ENCODE assay signal across 8 cellular contexts in the genomic region with DNA sequence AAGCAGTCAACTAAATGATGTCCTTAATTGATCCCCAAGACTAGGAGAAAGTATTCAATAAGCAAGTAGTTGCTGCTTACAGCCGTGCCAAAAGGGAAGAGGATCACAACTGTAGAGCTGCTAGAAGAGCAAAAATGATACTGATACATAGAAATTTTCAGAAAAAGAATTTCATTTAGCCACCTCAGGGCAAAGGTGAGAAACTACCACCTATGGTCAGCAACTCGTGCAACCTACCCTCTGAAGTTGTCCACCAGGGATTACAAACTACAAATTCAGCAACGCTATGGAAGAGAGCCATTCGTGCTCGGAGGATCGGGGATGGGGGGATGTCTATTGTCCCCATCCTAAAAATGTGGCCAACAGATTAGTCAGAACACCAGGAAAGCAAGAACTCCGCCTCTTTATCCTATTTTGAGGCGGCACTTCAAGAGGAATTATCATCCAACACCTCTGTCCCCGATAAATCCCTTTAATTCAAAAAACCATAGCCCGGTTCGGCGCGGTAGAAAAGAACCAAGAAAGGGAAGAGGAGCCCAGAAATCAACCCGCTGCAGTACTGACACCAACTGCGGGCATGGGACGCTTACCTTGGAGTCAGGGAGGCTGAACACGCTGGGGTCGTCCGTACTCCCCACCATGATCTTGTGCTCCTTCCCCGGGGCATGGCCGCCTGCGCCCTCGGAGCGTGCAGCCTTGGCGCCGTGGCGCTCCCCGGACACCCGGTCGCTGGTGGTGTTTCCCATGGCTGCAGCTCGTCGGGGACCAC. TPM values are rescaled to one million over a fixed set of nuclear protein-coding genes. Genes with fewer than 3 reads are reported as not detected.
DNase-seq lines count a peak whose midpoint lies in the region; ATAC-seq and TF ChIP-seq lines count a peak whose summit lies in the region.

No MANE protein-coding gene starts in this region.

- H3K27ac ChIP-seq in lower lobe of right lung (peak overlapping the region; percentile 94), tibial artery (peak overlapping the region; percentile 94 to 96)

- no peak for TF ChIP-seq CTCF in cardiac fibroblast (IDR thresholded peaks at IDR 0.05; ENCODE audit: low read depth, low read length)
- no peak for TF ChIP-seq CTCF in lower lobe of right lung (IDR thresholded peaks at IDR 0.05)
- peak in 1 of 2 experiments; percentile 4 for TF ChIP-seq CTCF in tibial artery (IDR thresholded peaks at IDR 0.05)

- H3K27ac Mint-ChIP-seq in activated naive CD4-positive, alpha-beta T cell treated with anti-CD3 and anti-CD28 coated beads, Interleukin-2, amount 50 U/mL, for 24 hours = peak overlapping the region; percentile 89

- H3K4me3 Mint-ChIP-seq in activated naive CD4-positive, alpha-beta T cell treated with anti-CD3 and anti-CD28 coated beads, Interleukin-2, amount 50 U/mL, for 24 hours = peak overlapping the region; percentile 97

- peaks cover 12% of the 10 kb centered on the region for H3K36me3 ChIP-seq in lower lobe of right lung
- H3K36me3 ChIP-seq in tibial artery = peaks cover 0 to 11% (median under 1%) of the 10 kb centered on the region in 3 donors

- H3K9me3 ChIP-seq in lower lobe of right lung (no peaks in the 10 kb centered on the region), tibial artery (no peaks in the 10 kb centered on the region)

- peak overlapping the region; percentile 92 to 95 for H3K4me3 ChIP-seq in cardiac fibroblast (replicated peaks in 1 of 2; ENCODE audit: low read depth in 2 of 2, low read length in 2 of 2)
- H3K4me3 ChIP-seq in lower lobe of right lung = peak overlapping the region; percentile 90
- H3K4me3 ChIP-seq in tibial artery = peak overlapping the region; percentile 87 to 90

- H3K4me1 Mint-ChIP-seq in activated naive CD4-positive, alpha-beta T cell treated with anti-CD3 and anti-CD28 coated beads, Interleukin-2, amount 50 U/mL, for 24 hours = peaks cover 39% of the 10 kb centered on the region

- H3K36me3 Mint-ChIP-seq in activated naive CD4-positive, alpha-beta T cell treated with anti-CD3 and anti-CD28 coated beads, Interleukin-2, amount 50 U/mL, for 24 hours = peaks cover 14% of the 10 kb centered on the region

- H3K9me3 Mint-ChIP-seq in activated naive CD4-positive, alpha-beta T cell treated with anti-CD3 and anti-CD28 coated beads, Interleukin-2, amount 50 U/mL, for 24 hours = no peaks in the 10 kb centered on the region

- H3K4me1 ChIP-seq in lower lobe of right lung (peaks cover 25% of the 10 kb centered on the region), tibial artery (peaks cover 0 to 61% (median 28%) of the 10 kb centered on the region in 4 donors)

- no peaks in the 10 kb centered on the region for H3K27me3 Mint-ChIP-seq in activated naive CD4-positive, alpha-beta T cell treated with anti-CD3 and anti-CD28 coated beads, Interleukin-2, amount 50 U/mL, for 24 hours

- H3K27me3 ChIP-seq in lower lobe of right lung (ENCODE audit: low read depth) = no peaks in the 10 kb centered on the region
- H3K27me3 ChIP-seq in tibial artery = no peaks in the 10 kb centered on the region

- ATAC-seq in lower lobe of right lung = no peak
- ATAC-seq in GM18519 (IDR thresholded peaks at IDR 0.05; ENCODE audit: low FRiP score, unreplicated experiment) = no peak
- no peak for ATAC-seq in HG02610 (IDR thresholded peaks at IDR 0.05; ENCODE audit: unreplicated experiment)

- no peak for DNase-seq in activated naive CD4-positive, alpha-beta T cell treated with anti-CD3 and anti-CD28 coated beads, Interleukin-2, amount 50 U/mL, for 16 hours
- DNase-seq in NCI-H69 (lab: John Stamatoyannopoulos, UW) (peak; percentile 58), cardiac fibroblast (ENCODE audit: low read depth in 2 of 2) (peak in 1 of 2 donors; percentile 28), lower lobe of right lung (no peak), tibial artery (peak in 1 of 2 donors; percentile 23)

- intact Hi-C loops in lower lobe of right lung (cut with DNase I) = loop anchor here (10.0 kb wide), 1 partner anchor 73 kb away; a partner anchor contains a TSS
- intact Hi-C loops in tibial artery (cut with DNase I; ENCODE audit: low total_unique reads) = loop anchor here (1.0 kb wide), 1 partner anchor 71 kb away; a partner anchor contains a TSS

RNA-seq across cellular contexts. Expression of a gene that starts 0.7 kb away (rescaled TPM):
- 11.3 TPM for total RNA-seq in lower lobe of right lung

RNA-seq across cellular contexts. Expression of a gene that starts 53.6 kb away (rescaled TPM):
- 106 TPM for total RNA-seq in lower lobe of right lung
